In genomic region chr12:43325786-43326185, GRCh38 we compare ENCODE assay signal across 15 cellular contexts.
A peak's percentile ranks its signal among the peaks of the same experiment; 100 is the strongest.
DNase-seq lines count a peak whose midpoint lies in the region; ATAC-seq, FAIRE-seq and TF ChIP-seq lines count a peak whose summit lies in the region.
"Had no signal": no experiment of that assay in that cellular context is flagged by ENCODE, and none has a peak within 500 bp of the region (broad histone marks: within the 10 kb centered on the region; RNA-seq: fewer than 3 reads in every experiment).

No MANE protein-coding gene starts in this region.

- intact Hi-C loops in pancreas (cut with DNase I) = no loop called here

- no peaks in the 10 kb centered on the region for H3K36me3 ChIP-seq in pancreas

- ATAC-seq in GM18498 (IDR thresholded peaks at IDR 0.05; ENCODE audit: unreplicated experiment) (peak; percentile 86), GM21381 (IDR thresholded peaks at IDR 0.05; ENCODE audit: unreplicated experiment) (peak; percentile 70), HG03025 (IDR thresholded peaks at IDR 0.05; ENCODE audit: low FRiP score, unreplicated experiment) (peak; percentile 88), pancreas (no peak), HG03135 (IDR thresholded peaks at IDR 0.05; ENCODE audit: unreplicated experiment) (no peak), omental fat pad (ENCODE audit: low FRiP score) (no peak)

- TF ChIP-seq CTCF in pancreas (IDR thresholded peaks at IDR 0.05) = no peak
- TF ChIP-seq CTCF in omental fat pad (IDR thresholded peaks at IDR 0.05) = no peak

- H3K9me3 ChIP-seq in pancreas = no peaks in the 10 kb centered on the region

- H3K27ac ChIP-seq in pancreas = no peak overlapping the region

- no peak for FAIRE-seq in pancreas (lab: Jason Lieb, UNC)
- no peak for FAIRE-seq in frontal cortex (lab: Jason Lieb, UNC)

- 73 to 84% methylated on average over 5 of the region's 5 CpGs for WGBS in pancreas, 2 donors

- H3K4me3 ChIP-seq in pancreas = no peak overlapping the region

- H3K4me1 ChIP-seq in pancreas = no peaks in the 10 kb centered on the region

- DNase-seq in NOMO-1 (lab: John Stamatoyannopoulos, UW; ENCODE audit: unreplicated experiment in 2 of 2) (peak; percentile 86 to 95), pancreas (no peak), frontal cortex (ENCODE audit: low spot score in 2 of 2) (no peak), omental fat pad (ENCODE audit: low spot score) (no peak)
- DNase-seq: activated T-cell treated with anti-CD3 and anti-CD28 coated beads, Interleukin-2, amount 50 U/mL, for 1 hour; anterior cingulate cortex; DMS 273 treated with DMSO at 0.1 percent for 48 hours; NCI-H1048; NCI-H510A treated with DMSO at 0.1 percent for 48 hours; SHP77; stimulated activated CD4-positive, alpha-beta T cell treated with anti-CD3 and anti-CD28 coated beads, Interleukin-15, amount 100 ng/mL, for 24 hours had no signal

- H3K27me3 ChIP-seq in pancreas = no peaks in the 10 kb centered on the region

Comparison
In these comparisons a context has a peak if more than half of its experiments do, and no peak if none do; other contexts are left out.
1. ATAC-seq: peak in GM18498 (single experiment), GM21381 (single experiment) and HG03025 (single experiment); none in pancreas (0 of 4), HG03135 (single experiment) and omental fat pad (single experiment).
2. DNase-seq: peak in NOMO-1 (2 of 2); none in pancreas (0 of 6), frontal cortex (0 of 2) and omental fat pad (single experiment).